Comparison of ENCODE assay signal across 8 cellular contexts in the genomic region with DNA sequence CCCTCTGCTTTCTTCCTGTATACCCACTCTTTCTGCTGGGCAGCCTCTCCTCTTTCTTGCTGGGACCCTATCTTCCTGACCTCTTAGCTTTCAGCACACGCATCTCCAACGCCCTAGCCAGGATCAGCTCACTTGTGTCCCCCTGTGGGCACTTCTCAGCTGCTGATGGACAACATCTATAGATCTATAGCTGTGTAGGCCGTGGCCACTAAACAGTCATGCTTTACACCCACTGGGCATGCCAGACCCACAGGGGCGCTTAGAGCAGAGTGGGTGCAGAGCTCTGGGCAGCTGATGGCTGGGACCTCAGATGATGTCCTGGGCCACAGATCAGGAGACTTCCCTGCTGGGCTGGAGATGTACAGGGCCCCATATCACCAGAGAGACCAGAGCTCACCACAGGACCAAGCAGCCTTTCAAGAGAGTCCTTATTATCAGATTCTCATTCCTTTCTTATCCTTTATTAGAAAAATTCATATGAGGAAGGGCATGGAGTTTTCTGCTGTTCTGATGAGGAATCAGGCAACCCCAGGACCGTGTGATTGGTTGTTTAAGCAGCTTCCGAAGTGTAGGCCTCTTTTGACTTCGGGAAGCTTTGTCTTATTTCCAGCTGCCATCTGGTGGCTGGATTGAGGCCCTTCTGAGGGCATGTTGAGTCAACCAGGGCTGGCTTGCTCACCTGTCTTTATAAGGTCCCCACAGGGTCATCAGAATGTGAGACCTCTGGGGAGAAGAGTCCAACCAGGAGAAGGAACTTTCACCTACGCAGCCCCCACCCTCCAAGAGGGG.
DNase-seq lines count a peak whose midpoint lies in the region; ATAC-seq and TF ChIP-seq lines count a peak whose summit lies in the region.

No MANE protein-coding gene starts in this region.

- DNase-seq in DMS153 (lab: John Stamatoyannopoulos, UW), result peak; percentile 65
- DNase-seq in HT1080 (ENCODE audit: low read depth), result peak; percentile 75
- peak; percentile 26 to 82 (median 57) for DNase-seq in Peyer's patch
- DNase-seq in activated naive CD4-positive, alpha-beta T cell treated with anti-CD3 and anti-CD28 coated beads, Interleukin-2, amount 50 U/mL, for 16 hours, result peak; percentile 55
- DNase-seq in cardiac muscle cell (ENCODE audit: low read depth in 1 of 2, low spot score in 1 of 2), result peak; percentile 75 to 87
- DNase-seq in prostate gland (ENCODE audit: low spot score), result peak; percentile 38

- H3K4me1 ChIP-seq in Peyer's patch (no peaks in the 10 kb centered on the region), cardiac muscle cell (ENCODE audit: low read depth) (peaks cover 8% of the 10 kb centered on the region), prostate gland (replicated peaks) (no peaks in the 10 kb centered on the region)

- TF ChIP-seq CTCF in Peyer's patch (IDR thresholded peaks at IDR 0.05) (peak in 4 of 6 experiments; percentile 49 to 85 (median 80)), cardiac muscle cell (IDR thresholded peaks at IDR 0.05; ENCODE audit: low read depth, low read length) (peak; percentile 89), prostate gland (IDR thresholded peaks at IDR 0.05) (peak; percentile 12 to 72 (median 64))

- ATAC-seq in GM19395 (IDR thresholded peaks at IDR 0.05; ENCODE audit: unreplicated experiment) (no peak), GM21737 (IDR thresholded peaks at IDR 0.05; ENCODE audit: unreplicated experiment) (no peak)

- WGBS in prostate gland, result 59% methylated on average over 8 of the region's 8 CpGs

- H3K9me3 ChIP-seq in Peyer's patch, result no peaks in the 10 kb centered on the region
- no peaks in the 10 kb centered on the region for H3K9me3 ChIP-seq in cardiac muscle cell (ENCODE audit: low read depth)
- H3K9me3 ChIP-seq in prostate gland, result no peaks in the 10 kb centered on the region

- no peaks in the 10 kb centered on the region for H3K27me3 ChIP-seq in Peyer's patch
- no peaks in the 10 kb centered on the region for H3K27me3 ChIP-seq in cardiac muscle cell
- no peaks in the 10 kb centered on the region for H3K27me3 ChIP-seq in prostate gland (replicated peaks; ENCODE audit: insufficient read depth)

- no peaks in the 10 kb centered on the region for H3K36me3 ChIP-seq in Peyer's patch
- no peaks in the 10 kb centered on the region for H3K36me3 ChIP-seq in cardiac muscle cell
- H3K36me3 ChIP-seq in prostate gland, result no peaks in the 10 kb centered on the region

- no peak for TF ChIP-seq POLR2A in Peyer's patch (IDR thresholded peaks at IDR 0.05)
- TF ChIP-seq POLR2A in prostate gland (IDR thresholded peaks at IDR 0.05), result no peak

- H3K4me3 ChIP-seq in Peyer's patch, result no peak overlapping the region
- H3K4me3 ChIP-seq in cardiac muscle cell, result no peak overlapping the region
- no peak overlapping the region for H3K4me3 ChIP-seq in prostate gland

- H3K27ac ChIP-seq in Peyer's patch (no peak overlapping the region), cardiac muscle cell (no peak overlapping the region), prostate gland (no peak overlapping the region)

- intact Hi-C loops in prostate gland (cut with DNase I), result loop anchor here (2.0 kb wide), 1 partner anchor 120 kb away; the partner anchor contains the start of gene SLC35E4
